In genomic region chr22:32331918-32332725, GRCh38 we compare ENCODE assay signal across 33 cellular contexts. TPM values are rescaled to one million over a fixed set of nuclear protein-coding genes. Genes with fewer than 3 reads are reported as not detected.
DNase-seq lines count a peak whose midpoint lies in the region; ATAC-seq, FAIRE-seq and TF ChIP-seq lines count a peak whose summit lies in the region.
"Had no signal": no experiment of that assay in that cellular context is flagged by ENCODE, and none has a peak within 500 bp of the region (broad histone marks: within the 10 kb centered on the region; RNA-seq: fewer than 3 reads in every experiment).

No MANE protein-coding gene starts in this region.

- H3K56ac ChIP-seq in H9 (ENCODE audit: insufficient read length, low read depth, low read length): no peak overlapping the region

- H4K5ac ChIP-seq in H9 (ENCODE audit: insufficient read length, low read depth, low read length): no peak overlapping the region

- WGBS in H9 (ENCODE audit: extremely low coverage, insufficient read length, low lambda C conversion rate): no CpG with 5 or more reads among the region's 15 CpGs
- 68 to 72% methylated on average over 15 of the region's 15 CpGs for WGBS in sigmoid colon, 2 donors

- no peak overlapping the region for H3K27ac ChIP-seq in H9 (ENCODE audit: insufficient read length, low read depth, low read length)
- no peak overlapping the region for H3K27ac ChIP-seq in kidney (ENCODE audit: low read depth in 2 of 2, low read length in 2 of 2)
- no peak overlapping the region for H3K27ac ChIP-seq in sigmoid colon
- H3K27ac ChIP-seq: esophagus muscularis mucosa, right lobe of liver, tibial artery had no signal

- FAIRE-seq in kidney (lab: Jason Lieb, UNC): no peak
- FAIRE-seq: GM12878, RCC 7860 had no signal

- no peak for TF ChIP-seq POLR2A in sigmoid colon (IDR thresholded peaks at IDR 0.05)

- no peak for ATAC-seq in activated CD8-positive, alpha-beta memory T cell treated with anti-CD3 and anti-CD28 coated beads, Interleukin-2, amount 10 ng/mL, durations not matched to agents 7 days and 5 days
- ATAC-seq in HG03097 (IDR thresholded peaks at IDR 0.05; ENCODE audit: low FRiP score, unreplicated experiment): no peak
- ATAC-seq: GM12878 had no signal

- CTCF ChIA-PET in activated CD8-positive, alpha-beta memory T cell treated with anti-CD3 and anti-CD28 coated beads, Interleukin-2, amount 10 ng/mL, durations not matched to agents 7 days and 5 days (lab: Charles Lee): no interaction called here

- H2BK20ac ChIP-seq in H9 (ENCODE audit: low read depth, low read length, poor library complexity, severe bottlenecking): no peak overlapping the region

- no peak overlapping the region for H4K91ac ChIP-seq in H9 (ENCODE audit: insufficient read length, low read depth, low read length)

- TF ChIP-seq CTCF in H9 (conservative IDR thresholded peaks at IDR 0.05): no peak
- no peak for TF ChIP-seq CTCF in kidney (IDR thresholded peaks at IDR 0.05; ENCODE audit: borderline replicate concordance, extremely low read depth, insufficient read depth)
- TF ChIP-seq CTCF in sigmoid colon (IDR thresholded peaks at IDR 0.05): no peak

- no peak for TF ChIP-seq EP300 in sigmoid colon (IDR thresholded peaks at IDR 0.05)

- H3T11ph ChIP-seq in H9 (ENCODE audit: low read length): no peak overlapping the region

- H3K14ac ChIP-seq in H9 (ENCODE audit: insufficient read depth, low read length): no peak overlapping the region; the same call in 1 of the 2 replicates

- H2BK5ac ChIP-seq in H9 (ENCODE audit: insufficient read length, low read length): no peak overlapping the region

- H2AFZ ChIP-seq in H9 (ENCODE audit: low read length): no peak overlapping the region

- no peak overlapping the region for H2BK120ac ChIP-seq in H9 (ENCODE audit: low read depth, low read length, poor library complexity, severe bottlenecking)

- no peak overlapping the region for H3K4ac ChIP-seq in H9 (ENCODE audit: low read depth, low read length)

- no peaks in the 10 kb centered on the region for H3K9me3 ChIP-seq in H9 (ENCODE audit: control insufficient read depth, low read depth, low read length)
- H3K9me3 ChIP-seq in kidney (ENCODE audit: control insufficient read depth in 1 of 2, low read length in 2 of 2): no peaks in the 10 kb centered on the region
- no peaks in the 10 kb centered on the region for H3K9me3 ChIP-seq in sigmoid colon
- H3K9me3 ChIP-seq: esophagus muscularis mucosa, right lobe of liver, tibial artery had no signal

- H3K4me1 Mint-ChIP-seq in H9: peaks cover 26 to 39% of the 10 kb centered on the region in 2 experiments
- no peaks in the 10 kb centered on the region for H3K4me1 Mint-ChIP-seq in activated CD8-positive, alpha-beta memory T cell treated with anti-CD3 and anti-CD28 coated beads, Interleukin-2, amount 10 ng/mL, durations not matched to agents 7 days and 5 days
- H3K4me1 Mint-ChIP-seq: CD8-positive, alpha-beta memory T cell had no signal

- H2AK5ac ChIP-seq in H9 (ENCODE audit: insufficient read length, low read length): no peak overlapping the region

- no peaks in the 10 kb centered on the region for H4K20me1 ChIP-seq in H9 (ENCODE audit: control insufficient read depth, insufficient read depth, insufficient read length)

- H3K36me3 ChIP-seq in kidney (ENCODE audit: control insufficient read depth in 1 of 2, insufficient read depth in 2 of 2, low read length in 2 of 2): no peaks in the 10 kb centered on the region
- H3K36me3 ChIP-seq in sigmoid colon: no peaks in the 10 kb centered on the region
- H3K36me3 ChIP-seq: esophagus muscularis mucosa, right lobe of liver, tibial artery had no signal

- H2BK12ac ChIP-seq in H9 (ENCODE audit: insufficient read length, low read depth, low read length): no peak overlapping the region

- DNase-seq in H9 (peak; percentile 22), kidney (peak; percentile 48), retina (peak; percentile 49), DMS114 treated with DMSO at 0.1 percent for 48 hours (lab: John Stamatoyannopoulos, UW; ENCODE audit: unreplicated experiment) (no peak), sigmoid colon (no peak)
- DNase-seq in activated CD8-positive, alpha-beta memory T cell treated with anti-CD3 and anti-CD28 coated beads, Interleukin-2, amount 10 ng/mL, durations not matched to agents 7 days and 5 days: peak; percentile 35
- DNase-seq: activated CD4-positive, CD25-positive, alpha-beta regulatory T cell treated with anti-CD3 and anti-CD28 coated beads, Interleukin-2, amount 50 U/mL, for 72 hours; activated naive CD4-positive, alpha-beta T cell treated with Interleukin-2 at 50 U/mL for 16 hours; activated T-cell treated with anti-CD3 and anti-CD28 coated beads, Interleukin-2, amount 50 U/mL, for 24 hours; CD8-positive, alpha-beta memory T cell; cortex of kidney; DMS153; foreskin fibroblast; NCI-H1048; NCI-H1694 treated with DMSO at 0.1 percent for 48 hours; NCI-H446; NCI-H748 treated with DMSO at 0.1 percent for 48 hours; stimulated activated CD4-positive, alpha-beta T cell treated with anti-CD3 and anti-CD28 coated beads, Interleukin-4, amount 100 ng/mL, for 1 hour had no signal

- no peak overlapping the region for H3K4me3 Mint-ChIP-seq in H9
- no peak overlapping the region for H3K4me3 Mint-ChIP-seq in activated CD8-positive, alpha-beta memory T cell treated with anti-CD3 and anti-CD28 coated beads, Interleukin-2, amount 10 ng/mL, durations not matched to agents 7 days and 5 days
- H3K4me3 Mint-ChIP-seq: activated T-cell treated with anti-CD3 and anti-CD28 coated beads, Interleukin-2, amount 50 U/mL, for 24 hours; CD8-positive, alpha-beta memory T cell; T-helper 2 cell treated with Interferon-gamma antibody and Interleukin-4, amounts not matched to agents 5 μg/mL and 100 μg/mL, for 36 hours had no signal

- peak overlapping the region in 2 of 3 experiments; percentile 4 to 15; a peak in 1 of 7 replicates for H3K27ac Mint-ChIP-seq in H9
- H3K27ac Mint-ChIP-seq in activated CD8-positive, alpha-beta memory T cell treated with anti-CD3 and anti-CD28 coated beads, Interleukin-2, amount 10 ng/mL, durations not matched to agents 7 days and 5 days: no peak overlapping the region
- H3K27ac Mint-ChIP-seq: activated T-cell treated with anti-CD3 and anti-CD28 coated beads, Interleukin-2, amount 50 U/mL, for 24 hours; CD8-positive, alpha-beta memory T cell; T-helper 2 cell treated with Interferon-gamma antibody and Interleukin-4, amounts not matched to agents 5 μg/mL and 100 μg/mL, for 36 hours had no signal

- intact Hi-C loops in kidney (cut with DNase I): no loop called here
- intact Hi-C loops in sigmoid colon (cut with DNase I): no loop called here

- H3K23ac ChIP-seq in H9 (ENCODE audit: insufficient read length, low read depth, low read length): no peak overlapping the region

- H3K18ac ChIP-seq in H9 (ENCODE audit: insufficient read length, low read depth, low read length): no peak overlapping the region

- H3K36me3 Mint-ChIP-seq in H9 (ENCODE audit: insufficient read depth in 1 of 3, low read depth in 3 of 3): peaks cover 0 to 6% (median 5%) of the 10 kb centered on the region in 3 experiments; a peak in 4 of 7 replicates
- H3K36me3 Mint-ChIP-seq in activated CD8-positive, alpha-beta memory T cell treated with anti-CD3 and anti-CD28 coated beads, Interleukin-2, amount 10 ng/mL, durations not matched to agents 7 days and 5 days: no peaks in the 10 kb centered on the region
- H3K36me3 Mint-ChIP-seq: CD8-positive, alpha-beta memory T cell had no signal

- no peaks in the 10 kb centered on the region for H3K79me2 ChIP-seq in H9 (ENCODE audit: insufficient read depth, low read length)

- no peaks in the 10 kb centered on the region for H3K23me2 ChIP-seq in H9 (ENCODE audit: insufficient read length, low read depth, low read length, poor library complexity, severe bottlenecking)

- peaks cover 2 to 4% of the 10 kb centered on the region in 2 experiments; a peak in 4 of 5 replicates for H3K9me3 Mint-ChIP-seq in H9
- no peaks in the 10 kb centered on the region for H3K9me3 Mint-ChIP-seq in activated CD8-positive, alpha-beta memory T cell treated with anti-CD3 and anti-CD28 coated beads, Interleukin-2, amount 10 ng/mL, durations not matched to agents 7 days and 5 days (ENCODE audit: low read depth)
- H3K9me3 Mint-ChIP-seq: activated T-cell treated with anti-CD3 and anti-CD28 coated beads, Interleukin-2, amount 50 U/mL, for 24 hours; CD8-positive, alpha-beta memory T cell; T-helper 2 cell treated with Interferon-gamma antibody and Interleukin-4, amounts not matched to agents 5 μg/mL and 100 μg/mL, for 36 hours had no signal

- no peak overlapping the region for H4K8ac ChIP-seq in H9 (replicated peaks; ENCODE audit: insufficient read length, low read depth, low read length)

- peaks cover 31% of the 10 kb centered on the region for H3K27me3 Mint-ChIP-seq in H9 (ENCODE audit: low read depth)
- peaks cover under 1% of the 10 kb centered on the region for H3K27me3 Mint-ChIP-seq in activated CD8-positive, alpha-beta memory T cell treated with anti-CD3 and anti-CD28 coated beads, Interleukin-2, amount 10 ng/mL, durations not matched to agents 7 days and 5 days

- no peaks in the 10 kb centered on the region for H3K4me1 ChIP-seq in H9 (ENCODE audit: insufficient read depth, low read length)
- peaks cover 0 to 2% of the 10 kb centered on the region in 2 donors for H3K4me1 ChIP-seq in kidney (ENCODE audit: control insufficient read depth in 1 of 2, insufficient read depth in 1 of 2, low read depth in 1 of 2, low read length in 2 of 2)
- H3K4me1 ChIP-seq in sigmoid colon: peaks cover 0 to 8% (median 0%) of the 10 kb centered on the region in 4 donors
- H3K4me1 ChIP-seq: right lobe of liver, tibial artery had no signal

- H2BK15ac ChIP-seq in H9 (ENCODE audit: low read depth, low read length): no peak overlapping the region

- H3K27me3 ChIP-seq in H9 (ENCODE audit: insufficient read depth, low read length) (no peaks in the 10 kb centered on the region), sigmoid colon (peaks cover 0 to 7% (median 0%) of the 10 kb centered on the region in 3 donors)
- H3K27me3 ChIP-seq: right lobe of liver had no signal

- H3K4me3 ChIP-seq in kidney (ENCODE audit: low read length in 2 of 2): no peak overlapping the region
- no peak overlapping the region for H3K4me3 ChIP-seq in sigmoid colon
- H3K4me3 ChIP-seq: esophagus muscularis mucosa, GM12878, right lobe of liver, tibial artery had no signal

- no peaks in the 10 kb centered on the region for H3K79me1 ChIP-seq in H9 (ENCODE audit: insufficient read depth, low read depth, low read length, poor library complexity, severe bottlenecking)

- no peak overlapping the region for H3K4me2 ChIP-seq in H9 (ENCODE audit: insufficient read depth, insufficient read length, low read length)

- no peak overlapping the region for H3K9ac ChIP-seq in H9 (ENCODE audit: extremely low read depth, insufficient read length, low read length)
- H3K9ac ChIP-seq in kidney (ENCODE audit: low read length in 2 of 2): no peak overlapping the region

RNA-seq across cellular contexts. Expression of gene RFPL3, which starts 25.5 kb away (rescaled TPM):
- not detected in 2 replicates for total RNA-seq in H9 (2021)
- not detected for total RNA-seq in activated CD8-positive, alpha-beta memory T cell treated with anti-CD3 and anti-CD28 coated beads, Interleukin-2, amount 10 ng/mL, durations not matched to agents 7 days and 5 days
- total RNA-seq in kidney: not detected
- not detected for polyA plus RNA-seq in kidney (ENCODE audit: insufficient read depth, low read depth, low replicate concordance)
- total RNA-seq in sigmoid colon: not detected
- not detected for polyA plus RNA-seq in sigmoid colon
- total RNA-seq: cardiac septum; CD8-positive, alpha-beta memory T cell; esophagus muscularis mucosa; GM12878; HT-29; kidney epithelial cell; lung microvascular endothelial cell; mucosa of gallbladder; right lobe of liver had no signal
- polyA plus RNA-seq: AG04450; BJ; CD8-positive, alpha-beta memory T cell; GM12878; neural cell had no signal

Comparison
In these comparisons a context has a peak if more than half of its experiments do, and no peak if none do; other contexts are left out.
1. DNase-seq: peak in H9 (single experiment), activated CD8-positive, alpha-beta memory T cell treated with anti-CD3 and anti-CD28 coated beads, Interleukin-2, amount 10 ng/mL, durations not matched to agents 7 days and 5 days (single experiment), kidney (single experiment) and retina (single experiment); none in DMS114 treated with DMSO at 0.1 percent for 48 hours (single experiment) and sigmoid colon (single experiment).